ENCODE assay signal across 20 cellular contexts in the genomic region with DNA sequence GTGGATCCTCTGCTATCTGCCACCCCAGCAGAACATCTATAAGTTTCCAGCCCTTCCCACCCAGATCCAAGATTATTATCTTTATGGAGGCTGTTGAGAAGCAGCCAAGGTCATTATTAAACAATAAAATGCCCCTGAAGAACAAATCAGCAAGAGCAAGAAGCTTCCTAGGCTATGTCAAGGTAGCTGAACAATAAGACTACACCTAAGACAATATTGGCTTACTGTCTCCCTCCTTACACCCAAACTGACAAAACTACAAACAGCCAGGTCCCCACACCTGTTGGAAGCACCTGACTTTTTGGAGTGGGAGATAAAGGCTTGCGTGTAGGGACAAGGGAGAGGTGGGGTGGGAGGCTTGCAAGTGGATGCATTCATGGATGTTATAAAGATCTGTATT.
DNase-seq lines count a peak whose midpoint lies in the region; ATAC-seq, FAIRE-seq and TF ChIP-seq lines count a peak whose summit lies in the region.
"Had no signal": no experiment of that assay in that cellular context is flagged by ENCODE, and none has a peak within 500 bp of the region (broad histone marks: within the 10 kb centered on the region; RNA-seq: fewer than 3 reads in every experiment).

No MANE protein-coding gene starts in this region.

- peak overlapping the region; percentile 4 for H3K4me2 ChIP-seq in parathyroid adenoma (ENCODE audit: low read length)
- H3K4me2 ChIP-seq: neural progenitor cell had no signal

- TF ChIP-seq POLR2A in GM12891 (IDR thresholded peaks at IDR 0.05; ENCODE audit: low read depth, low read length) = no peak

- H3K27me3 ChIP-seq in parathyroid adenoma (ENCODE audit: control insufficient read depth, insufficient read depth, low read length) = no peaks in the 10 kb centered on the region
- H3K27me3 ChIP-seq: neural progenitor cell had no signal

- no peak for DNase-seq in activated T-cell treated with anti-CD3 and anti-CD28 coated beads, Interleukin-2, amount 50 U/mL, for 24 hours
- DNase-seq in activated T-cell treated with anti-CD3 and anti-CD28 coated beads, Interleukin-2, amount 50 U/mL, for 4 hours = no peak
- DNase-seq in GM12891 (ENCODE audit: insufficient read length, low spot score) = no peak
- DNase-seq in activated naive CD8-positive, alpha-beta T cell treated with anti-CD3 and anti-CD28 coated beads, Interleukin-2, amount 10 ng/mL, durations not matched to agents 7 days and 5 days = no peak
- DNase-seq in NCI-H748 (lab: John Stamatoyannopoulos, UW; ENCODE audit: unreplicated experiment) = no peak
- DNase-seq in NCI-H2171 (lab: John Stamatoyannopoulos, UW) = no peak
- DNase-seq: ACHN; activated CD4-positive, CD25-positive, alpha-beta regulatory T cell treated with anti-CD3 and anti-CD28 coated beads, Interleukin-2, amount 50 U/mL, for 72 hours; amniotic stem cell; caudate nucleus; head of caudate nucleus; MM.1S; NCI-H187 treated with DMSO at 0.1 percent for 48 hours; stimulated activated naive CD8-positive, alpha-beta T cell treated with anti-CD3 and anti-CD28 coated beads, Interleukin-15, Interleukin-2, amounts not matched to agents 100 U/mL and 50 U/mL, for 24 hours had no signal

- H3K27ac Mint-ChIP-seq in activated T-cell treated with anti-CD3 and anti-CD28 coated beads, Interleukin-2, amount 50 U/mL, for 24 hours = peak overlapping the region; percentile 75
- peak overlapping the region; percentile 76 for H3K27ac Mint-ChIP-seq in activated naive CD8-positive, alpha-beta T cell treated with anti-CD3 and anti-CD28 coated beads, Interleukin-2, amount 10 ng/mL, durations not matched to agents 7 days and 5 days
- H3K27ac Mint-ChIP-seq: neural progenitor cell had no signal

- no peak overlapping the region for H3K4me3 ChIP-seq in parathyroid adenoma (ENCODE audit: low read depth, low read length)
- H3K4me3 ChIP-seq: neural progenitor cell had no signal

- H3K27ac ChIP-seq in parathyroid adenoma = no peak overlapping the region
- H3K27ac ChIP-seq: neural progenitor cell, RWPE1 had no signal

- no peak for ATAC-seq in activated T-cell treated with anti-CD3 and anti-CD28 coated beads, Interleukin-2, amount 50 U/mL, for 4 hours
- no peak for ATAC-seq in activated naive CD8-positive, alpha-beta T cell treated with anti-CD3 and anti-CD28 coated beads, Interleukin-2, amount 10 ng/mL, durations not matched to agents 7 days and 5 days (ENCODE audit: low read depth)
- no peak for ATAC-seq in HG03196 (IDR thresholded peaks at IDR 0.05; ENCODE audit: unreplicated experiment)

- peaks cover 13% of the 10 kb centered on the region for H3K4me1 ChIP-seq in parathyroid adenoma

- H2AFZ ChIP-seq in parathyroid adenoma = no peak overlapping the region
- H2AFZ ChIP-seq: neural progenitor cell had no signal

- POLR2A ChIA-PET in activated naive CD8-positive, alpha-beta T cell treated with anti-CD3 and anti-CD28 coated beads, Interleukin-2, amount 10 ng/mL, durations not matched to agents 7 days and 5 days (lab: Charles Lee) = interaction anchor here (0.5 to 2.4 kb wide), 4 partner anchors 9 to 586 kb away, joined by 3 to 5 read pairs (median 4); no protein-coding TSS in a partner anchor

- TF ChIP-seq CTCF in parathyroid adenoma (IDR thresholded peaks at IDR 0.05) = no peak

- H3K36me3 ChIP-seq in parathyroid adenoma (ENCODE audit: control insufficient read depth, insufficient read depth, low read length) = no peaks in the 10 kb centered on the region
- H3K36me3 ChIP-seq: neural progenitor cell had no signal

- no peaks in the 10 kb centered on the region for H3K9me3 ChIP-seq in parathyroid adenoma (ENCODE audit: control insufficient read depth, low read length)

- no peaks in the 10 kb centered on the region for H3K27me3 Mint-ChIP-seq in activated T-cell treated with anti-CD3 and anti-CD28 coated beads, Interleukin-2, amount 50 U/mL, for 24 hours
- H3K27me3 Mint-ChIP-seq in activated T-cell treated with anti-CD3 and anti-CD28 coated beads, Interleukin-2, amount 50 U/mL, for 4 hours (ENCODE audit: low read depth) = no peaks in the 10 kb centered on the region
- no peaks in the 10 kb centered on the region for H3K27me3 Mint-ChIP-seq in activated naive CD8-positive, alpha-beta T cell treated with anti-CD3 and anti-CD28 coated beads, Interleukin-2, amount 10 ng/mL, durations not matched to agents 7 days and 5 days

- H3K36me3 Mint-ChIP-seq in activated T-cell treated with anti-CD3 and anti-CD28 coated beads, Interleukin-2, amount 50 U/mL, for 24 hours (ENCODE audit: low read depth) = no peaks in the 10 kb centered on the region
- H3K36me3 Mint-ChIP-seq in activated T-cell treated with anti-CD3 and anti-CD28 coated beads, Interleukin-2, amount 50 U/mL, for 4 hours (ENCODE audit: insufficient read depth) = peaks cover 4% of the 10 kb centered on the region
- peaks cover 4% of the 10 kb centered on the region for H3K36me3 Mint-ChIP-seq in activated naive CD8-positive, alpha-beta T cell treated with anti-CD3 and anti-CD28 coated beads, Interleukin-2, amount 10 ng/mL, durations not matched to agents 7 days and 5 days

- peaks cover 79% of the 10 kb centered on the region for H3K79me2 ChIP-seq in parathyroid adenoma

- no peak overlapping the region for H3K9ac ChIP-seq in parathyroid adenoma
- H3K9ac ChIP-seq: neural progenitor cell had no signal

- H3K4me3 Mint-ChIP-seq in activated T-cell treated with anti-CD3 and anti-CD28 coated beads, Interleukin-2, amount 50 U/mL, for 24 hours = no peak overlapping the region
- no peak overlapping the region for H3K4me3 Mint-ChIP-seq in activated T-cell treated with anti-CD3 and anti-CD28 coated beads, Interleukin-2, amount 50 U/mL, for 4 hours
- peak overlapping the region; percentile 38 for H3K4me3 Mint-ChIP-seq in activated naive CD8-positive, alpha-beta T cell treated with anti-CD3 and anti-CD28 coated beads, Interleukin-2, amount 10 ng/mL, durations not matched to agents 7 days and 5 days
- H3K4me3 Mint-ChIP-seq: neural progenitor cell had no signal

- peaks cover 95% of the 10 kb centered on the region for H3K4me1 Mint-ChIP-seq in activated T-cell treated with anti-CD3 and anti-CD28 coated beads, Interleukin-2, amount 50 U/mL, for 24 hours (ENCODE audit: low read depth)
- peaks cover 92% of the 10 kb centered on the region for H3K4me1 Mint-ChIP-seq in activated T-cell treated with anti-CD3 and anti-CD28 coated beads, Interleukin-2, amount 50 U/mL, for 4 hours (ENCODE audit: low read depth)
- peaks cover 74% of the 10 kb centered on the region for H3K4me1 Mint-ChIP-seq in activated naive CD8-positive, alpha-beta T cell treated with anti-CD3 and anti-CD28 coated beads, Interleukin-2, amount 10 ng/mL, durations not matched to agents 7 days and 5 days

- peak; percentile 59 for FAIRE-seq in GM12891 (lab: Jason Lieb, UNC)
- FAIRE-seq: HTR-8/SVneo, urothelium cell line had no signal

- H3K9me3 Mint-ChIP-seq in activated T-cell treated with anti-CD3 and anti-CD28 coated beads, Interleukin-2, amount 50 U/mL, for 24 hours = no peaks in the 10 kb centered on the region
- H3K9me3 Mint-ChIP-seq in activated T-cell treated with anti-CD3 and anti-CD28 coated beads, Interleukin-2, amount 50 U/mL, for 4 hours = no peaks in the 10 kb centered on the region
- no peaks in the 10 kb centered on the region for H3K9me3 Mint-ChIP-seq in activated naive CD8-positive, alpha-beta T cell treated with anti-CD3 and anti-CD28 coated beads, Interleukin-2, amount 10 ng/mL, durations not matched to agents 7 days and 5 days
- H3K9me3 Mint-ChIP-seq: neural progenitor cell had no signal

TF ChIP-seq in GM12891, 5 proteins besides CTCF, POLR2A, EP300 and RAD21:
- TF ChIP-seq POU2F2 (IDR thresholded peaks at IDR 0.05; ENCODE audit: low read depth, low read length) = no peak
- TF ChIP-seq PAX5 (IDR thresholded peaks at IDR 0.05; ENCODE audit: insufficient read depth, low read length, severe bottlenecking) = no peak
- TF ChIP-seq SPI1 (IDR thresholded peaks at IDR 0.05; ENCODE audit: low read depth, low read length) = no peak
- no peak for TF ChIP-seq POLR2AphosphoS5 (IDR thresholded peaks at IDR 0.05; ENCODE audit: low read depth, low read length)
- TF ChIP-seq TAF1 (IDR thresholded peaks at IDR 0.05; ENCODE audit: low read depth, low read length) = no peak
